Comparison of ENCODE assay signal across 17 cellular contexts in genomic region chr18:1018211-1018651, GRCh38.
DNase-seq lines count a peak whose midpoint lies in the region; TF ChIP-seq lines count a peak whose summit lies in the region.
"Had no signal": no experiment of that assay in that cellular context is flagged by ENCODE, and none has a peak within 500 bp of the region (broad histone marks: within the 10 kb centered on the region; RNA-seq: fewer than 3 reads in every experiment).

No MANE protein-coding gene starts in this region.

- peaks cover 46% of the 10 kb centered on the region for H3K4me1 Mint-ChIP-seq in endodermal cell
- H3K4me1 Mint-ChIP-seq: naive thymus-derived CD8-positive, alpha-beta T cell had no signal

- H3K4me3 ChIP-seq in endodermal cell (ENCODE audit: low read length) (no peak overlapping the region), smooth muscle cell (no peak overlapping the region), dorsolateral prefrontal cortex (no peak overlapping the region), left ventricle myocardium inferior (no peak overlapping the region)
- H3K4me3 ChIP-seq: A549, gastrocnemius medialis, transverse colon had no signal

- TF ChIP-seq CTCF in endodermal cell (conservative IDR thresholded peaks at IDR 0.05), result no peak
- no peak for TF ChIP-seq CTCF in smooth muscle cell (IDR thresholded peaks at IDR 0.05; ENCODE audit: borderline replicate concordance, insufficient read depth, poor library complexity, severe bottlenecking)
- TF ChIP-seq CTCF in dorsolateral prefrontal cortex (IDR thresholded peaks at IDR 0.05 in 54 of 56, conservative IDR thresholded peaks at IDR 0.05 in 2 of 56; ENCODE audit: low read depth in 1 of 56, partially characterized antibody in 56 of 56), result no peak
- no peak for TF ChIP-seq CTCF in left ventricle myocardium inferior (IDR thresholded peaks at IDR 0.05; ENCODE audit: borderline replicate concordance)

- H3K27me3 Mint-ChIP-seq in endodermal cell (ENCODE audit: insufficient read depth), result peaks cover 9% of the 10 kb centered on the region

- H3K4me2 ChIP-seq in smooth muscle cell, result peak overlapping the region; percentile 35
- H3K4me2 ChIP-seq: A549 had no signal

- no peak overlapping the region for H3K4me3 Mint-ChIP-seq in endodermal cell
- H3K4me3 Mint-ChIP-seq: naive thymus-derived CD8-positive, alpha-beta T cell had no signal

- H3K27me3 ChIP-seq in endodermal cell (ENCODE audit: control insufficient read depth, insufficient read depth, low read length, poor library complexity, severe bottlenecking) (no peaks in the 10 kb centered on the region), smooth muscle cell (ENCODE audit: low read depth) (no peaks in the 10 kb centered on the region), dorsolateral prefrontal cortex (peaks cover 0 to 9% (median 0%) of the 10 kb centered on the region in 45 donors), left ventricle myocardium inferior (ENCODE audit: low read depth) (no peaks in the 10 kb centered on the region)
- H3K27me3 ChIP-seq: gastrocnemius medialis, transverse colon had no signal

- H3F3A ChIP-seq in smooth muscle cell (ENCODE audit: low read depth), result no peaks in the 10 kb centered on the region

- H3K9me3 ChIP-seq in endodermal cell (ENCODE audit: control insufficient read depth, low read length) (no peaks in the 10 kb centered on the region), smooth muscle cell (replicated peaks; ENCODE audit: low read depth) (no peaks in the 10 kb centered on the region), left ventricle myocardium inferior (replicated peaks) (no peaks in the 10 kb centered on the region)
- H3K9me3 ChIP-seq: A549, gastrocnemius medialis, transverse colon had no signal

- 67 to 76% methylated on average over 5 of the region's 5 CpGs for WGBS in endodermal cell (ENCODE audit: insufficient coverage in 1 of 2, insufficient read length in 1 of 2), 2 experiments
- WGBS in smooth muscle cell (ENCODE audit: low lambda C conversion rate), result 52% methylated on average over 5 of the region's 5 CpGs

- H3K4me1 ChIP-seq in endodermal cell (ENCODE audit: control insufficient read depth, insufficient read depth, low read length) (peaks cover 25% of the 10 kb centered on the region), smooth muscle cell (ENCODE audit: low read depth) (peaks cover 54% of the 10 kb centered on the region), left ventricle myocardium inferior (peaks cover 16% of the 10 kb centered on the region)
- H3K4me1 ChIP-seq: A549, gastrocnemius medialis, transverse colon had no signal

- no peaks in the 10 kb centered on the region for H4K20me1 ChIP-seq in smooth muscle cell (ENCODE audit: low read depth)

- H2AFZ ChIP-seq in smooth muscle cell (ENCODE audit: low read depth), result no peak overlapping the region

- H3K27ac Mint-ChIP-seq in endodermal cell, result no peak overlapping the region
- H3K27ac Mint-ChIP-seq: naive thymus-derived CD8-positive, alpha-beta T cell had no signal

- no peaks in the 10 kb centered on the region for H3K36me3 Mint-ChIP-seq in endodermal cell (ENCODE audit: low read depth)
- H3K36me3 Mint-ChIP-seq: naive thymus-derived CD8-positive, alpha-beta T cell had no signal

- H3K27ac ChIP-seq in endodermal cell (ENCODE audit: low read depth, low read length) (peak overlapping the region; percentile 87), smooth muscle cell (ENCODE audit: low read depth) (no peak overlapping the region), dorsolateral prefrontal cortex (no peak overlapping the region), left ventricle myocardium inferior (replicated peaks) (no peak overlapping the region)
- H3K27ac ChIP-seq: A549, gastrocnemius medialis, transverse colon had no signal

- H3K9me3 Mint-ChIP-seq in endodermal cell, result no peaks in the 10 kb centered on the region
- H3K9me3 Mint-ChIP-seq: naive thymus-derived CD8-positive, alpha-beta T cell had no signal

- DNase-seq in NCI-H2107 treated with DMSO at 0.1 percent for 48 hours (lab: John Stamatoyannopoulos, UW; ENCODE audit: unreplicated experiment) (peak; percentile 30), NCI-H2107 (lab: John Stamatoyannopoulos, UW) (no peak), NCI-H524 (lab: John Stamatoyannopoulos, UW) (peak; percentile 82 to 98), endodermal cell (no peak), smooth muscle cell (lab: John Stamatoyannopoulos, UW; ENCODE audit: unreplicated experiment) (no peak), dorsolateral prefrontal cortex (no peak), foreskin melanocyte (no peak), left ventricle myocardium inferior (no peak)
- DNase-seq: activated naive CD4-positive, alpha-beta T cell treated with anti-CD3 and anti-CD28 coated beads, Interleukin-2, amount 50 U/mL, for 16 hours; cortex of kidney; DND-41; gastrocnemius medialis; kidney glomerular epithelial cell; naive thymus-derived CD8-positive, alpha-beta T cell; stimulated activated CD4-positive, alpha-beta T cell treated with anti-CD3 and anti-CD28 coated beads, Interleukin-12 subunit alpha, Interleukin-12 subunit beta, amount 100 ng/mL, for 4 hours; transverse colon had no signal

- intact Hi-C loops in dorsolateral prefrontal cortex (cut with DNase I) (no loop called here), left ventricle myocardium inferior (cut with micrococcal nuclease) (no loop called here)

- no peaks in the 10 kb centered on the region for H3K79me2 ChIP-seq in smooth muscle cell (ENCODE audit: low read depth)

- H3K36me3 ChIP-seq in endodermal cell (ENCODE audit: control insufficient read depth, insufficient read depth, low read length), result no peaks in the 10 kb centered on the region
- H3K36me3 ChIP-seq in smooth muscle cell (ENCODE audit: low read depth), result no peaks in the 10 kb centered on the region
- H3K36me3 ChIP-seq in left ventricle myocardium inferior, result no peaks in the 10 kb centered on the region
- H3K36me3 ChIP-seq: gastrocnemius medialis, transverse colon had no signal

- H3K9ac ChIP-seq in endodermal cell (ENCODE audit: extremely low read depth, low read length, poor library complexity, severe bottlenecking) (no peak overlapping the region), smooth muscle cell (ENCODE audit: low read depth) (no peak overlapping the region)

Comparison
In these comparisons a context has a peak if more than half of its experiments do, and no peak if none do; other contexts are left out.
1. DNase-seq: peak in NCI-H2107 treated with DMSO at 0.1 percent for 48 hours (single experiment) and NCI-H524 (2 of 2); none in NCI-H2107 (single experiment), endodermal cell (single experiment), smooth muscle cell (single experiment), dorsolateral prefrontal cortex (0 of 10), foreskin melanocyte (single experiment) and left ventricle myocardium inferior (single experiment).